Comparison of ENCODE assay signal across 8 cellular contexts in the genomic region with DNA sequence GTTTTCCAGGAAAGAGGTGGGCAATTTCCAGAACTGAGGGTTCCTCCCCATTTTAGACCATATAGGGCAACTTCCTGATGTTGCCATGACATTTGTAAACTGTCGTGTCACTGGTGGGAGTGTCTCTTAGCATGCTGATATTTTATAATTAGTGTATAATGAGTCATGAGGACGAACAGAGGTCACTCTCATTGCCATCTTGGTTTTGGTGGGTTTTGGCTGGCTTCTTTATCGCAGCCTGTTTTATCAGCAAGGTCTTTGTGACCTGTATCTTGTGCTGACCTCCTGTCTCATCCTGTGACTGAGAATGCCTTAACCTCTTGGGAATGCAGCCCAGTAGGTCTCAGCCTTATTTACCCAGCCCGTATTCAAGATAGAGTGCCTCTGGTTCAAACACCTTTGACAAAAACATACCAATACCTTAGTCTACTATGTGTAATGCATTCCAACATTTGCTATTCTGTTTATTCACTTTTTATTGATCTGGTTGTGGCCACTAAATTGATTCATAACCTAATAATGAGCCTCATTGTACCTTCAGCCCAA.
DNase-seq lines count a peak whose midpoint lies in the region; ATAC-seq, FAIRE-seq and TF ChIP-seq lines count a peak whose summit lies in the region.
"Not testable (repeated sequence)": the region's sequence is repeated elsewhere in the genome, so short reads cannot be mapped to it uniquely, and the experiment has no call there.

No MANE protein-coding gene starts in this region.

- peak overlapping the region; percentile 92 for H3K27ac Mint-ChIP-seq in Caco-2 (ENCODE audit: unreplicated experiment)
- peak overlapping the region; percentile 89 for H3K27ac Mint-ChIP-seq in endodermal cell

- WGBS in adrenal gland, 4 donors: 38 to 49% (median 43%) methylated on average over 4 of the region's 4 CpGs
- 52 to 100% methylated on average over 1 to 4 of the region's 4 CpGs for WGBS in endodermal cell (ENCODE audit: insufficient coverage in 1 of 2, insufficient read length in 1 of 2), 2 experiments
- WGBS in heart left ventricle, 4 donors: 25 to 59% (median 46%) methylated on average over 4 of the region's 4 CpGs

- H3K4me1 ChIP-seq in Caco-2 (peaks cover 23% of the 10 kb centered on the region), heart left ventricle (peaks cover 0 to 52% (median 12%) of the 10 kb centered on the region in 12 donors)
- H3K4me1 ChIP-seq in adrenal gland (replicated peaks in 1 of 2); endodermal cell (ENCODE audit: control insufficient read depth, insufficient read depth, low read length); mucosa of descending colon (ENCODE audit: low read depth): not testable (repeated sequence)

- H3K9me3 ChIP-seq in Caco-2; adrenal gland (replicated peaks in 1 of 3); endodermal cell (ENCODE audit: control insufficient read depth, low read length); heart left ventricle; mucosa of descending colon: not testable (repeated sequence)

- H3K27me3 ChIP-seq in Caco-2 (replicated peaks; ENCODE audit: control insufficient read depth, insufficient read depth, low read length); adrenal gland; endodermal cell (ENCODE audit: control insufficient read depth, insufficient read depth, low read length, poor library complexity, severe bottlenecking); heart left ventricle: not testable (repeated sequence)

- H3K4me1 Mint-ChIP-seq in Caco-2 (ENCODE audit: low read depth, unreplicated experiment) (peaks cover 23% of the 10 kb centered on the region), endodermal cell (peaks cover 29% of the 10 kb centered on the region)

- intact Hi-C loops in Caco-2 (cut with micrococcal nuclease; ENCODE audit: unreplicated experiment); adrenal gland (cut with DNase I); heart left ventricle (cut with DNase I); mucosa of descending colon (cut with DNase I, micrococcal nuclease): not testable (repeated sequence)

- H3K9ac ChIP-seq in endodermal cell (ENCODE audit: extremely low read depth, low read length, poor library complexity, severe bottlenecking): peak overlapping the region; percentile 64

- ATAC-seq in heart left ventricle (peak in 3 of 4 donors; percentile 26 to 45 (median 42)), mucosa of descending colon (peak; percentile 62)

- not testable (repeated sequence) for TF ChIP-seq POLR2A in adrenal gland (IDR thresholded peaks at IDR 0.05); heart left ventricle (IDR thresholded peaks at IDR 0.05)

- not testable (repeated sequence) for H3K36me3 Mint-ChIP-seq in Caco-2 (ENCODE audit: insufficient read depth, unreplicated experiment); endodermal cell (ENCODE audit: low read depth)

- not testable (repeated sequence) for H3K27me3 Mint-ChIP-seq in Caco-2 (ENCODE audit: insufficient read depth, unreplicated experiment); endodermal cell (ENCODE audit: insufficient read depth)

- peak; percentile 44 for FAIRE-seq in HTR-8/SVneo (lab: Jason Lieb, UNC)

- H3K9me3 Mint-ChIP-seq in Caco-2 (ENCODE audit: unreplicated experiment); endodermal cell: not testable (repeated sequence)

- BruUV-seq in Caco-2 (replicated peaks; lab: Mats Ljungman, UMichigan): not testable (repeated sequence)

- DNase-seq in Caco-2: peak; percentile 79 to 85
- DNase-seq in HTR-8/SVneo (ENCODE audit: insufficient read length, low spot score); heart left ventricle; mucosa of descending colon: not testable (repeated sequence)
- DNase-seq in RKO (ENCODE audit: low spot score): peak; percentile 28
- DNase-seq in adrenal gland: peak; percentile 38 to 77 (median 55)
- peak; percentile 50 for DNase-seq in endodermal cell
- DNase-seq in stimulated activated CD4-positive, alpha-beta T cell treated with anti-CD3 and anti-CD28 coated beads, Interleukin-1b, Interleukin-23, amount 100 ng/mL, for 48 hours: peak; percentile 4

- TF ChIP-seq CTCF in Caco-2 (IDR thresholded peaks at IDR 0.05; ENCODE audit: insufficient read depth in 1 of 2, low read depth in 1 of 2, low read length in 1 of 2, severe bottlenecking in 1 of 2, unreplicated experiment in 1 of 2); adrenal gland (IDR thresholded peaks at IDR 0.05); endodermal cell (conservative IDR thresholded peaks at IDR 0.05); heart left ventricle (IDR thresholded peaks at IDR 0.05); mucosa of descending colon (IDR thresholded peaks at IDR 0.05): not testable (repeated sequence)

- not testable (repeated sequence) for H3K4me3 Mint-ChIP-seq in Caco-2 (ENCODE audit: unreplicated experiment)
- H3K4me3 Mint-ChIP-seq in endodermal cell: peak overlapping the region; percentile 12

- CTCF ChIA-PET in Caco-2 (lab: Charles Lee): not testable (repeated sequence)

- not testable (repeated sequence) for H3K4me3 ChIP-seq in Caco-2 (ENCODE audit: low read depth, low read length); adrenal gland; endodermal cell (ENCODE audit: low read length); heart left ventricle; mucosa of descending colon

- peak overlapping the region in 3 of 5 donors; percentile 15 to 65 (median 27) for H3K27ac ChIP-seq in adrenal gland
- H3K27ac ChIP-seq in endodermal cell (ENCODE audit: low read depth, low read length): not testable (repeated sequence)
- peak overlapping the region; percentile 8 to 72 (median 47) for H3K27ac ChIP-seq in heart left ventricle

- H3K36me3 ChIP-seq in Caco-2 (ENCODE audit: control insufficient read depth, insufficient read depth, low read length); adrenal gland (replicated peaks in 1 of 2); endodermal cell (ENCODE audit: control insufficient read depth, insufficient read depth, low read length); mucosa of descending colon (ENCODE audit: low read depth): not testable (repeated sequence)
- peaks cover 0 to 13% (median 0%) of the 10 kb centered on the region in 9 donors for H3K36me3 ChIP-seq in heart left ventricle

- POLR2A ChIA-PET in Caco-2 (lab: Charles Lee): not testable (repeated sequence)
